In genomic region chr4:97479388-97479787, GRCh38 we compare ENCODE assay signal across 33 cellular contexts.
"Had no signal": no experiment of that assay in that cellular context is flagged by ENCODE, and none has a peak within 500 bp of the region (broad histone marks: within the 10 kb centered on the region; RNA-seq: fewer than 3 reads in every experiment).

No MANE protein-coding gene starts in this region.

- H3K27ac ChIP-seq: adrenal gland, ascending aorta, body of pancreas, brain microvascular endothelial cell, breast epithelium, cardiac muscle cell had no signal

- ATAC-seq: activated naive CD4-positive, alpha-beta T cell treated with anti-CD3 and anti-CD28 coated beads, Interleukin-2, amount 50 U/mL, for 72 hours; activated naive CD8-positive, alpha-beta T cell treated with anti-CD3 and anti-CD28 coated beads, Interleukin-2, amount 50 U/mL, for 24 hours; activated T-cell treated with anti-CD3 and anti-CD28 coated beads, Interleukin-2, amount 50 U/mL, for 4 hours; activated T-cell treated with anti-CD3 and anti-CD28 coated beads, Interleukin-2, amount 50 U/mL, for 72 hours; activated T-helper 17 cell treated with anti-CD3 and anti-CD28 coated beads, Interleukin-2, amount 50 U/mL, for 72 hours; body of pancreas had no signal

- FAIRE-seq: astrocyte, bronchial epithelial cell, colon had no signal

- H3K4me3 ChIP-seq: adrenal gland, ascending aorta, body of pancreas, breast epithelium, cardiac muscle cell had no signal

- DNase-seq: activated effector memory CD4-positive, alpha-beta T cell treated with anti-CD3 and anti-CD28 coated beads, Interleukin-2, amount 50 U/mL, for 16 hours; activated effector memory CD4-positive, alpha-beta T cell treated with Interleukin-2 at 50 U/mL for 16 hours; activated gamma-delta T cell; activated gamma-delta T cell treated with Interleukin-2 at 50 U/mL for 16 hours; activated naive CD4-positive, alpha-beta T cell; activated naive CD4-positive, alpha-beta T cell treated with anti-CD3 and anti-CD28 coated beads for 36 hours; activated naive CD4-positive, alpha-beta T cell treated with anti-CD3 and anti-CD28 coated beads, Interleukin-2, amount 10 ng/mL, durations not matched to agents 7 days and 5 days; activated naive CD4-positive, alpha-beta T cell treated with anti-CD3 and anti-CD28 coated beads, Interleukin-2, amount 50 U/mL, for 16 hours; activated naive CD4-positive, alpha-beta T cell treated with Interleukin-2 at 50 U/mL for 16 hours; activated naive CD8-positive, alpha-beta T cell treated with anti-CD3 and anti-CD28 coated beads for 36 hours; activated naive CD8-positive, alpha-beta T cell treated with anti-CD3 and anti-CD28 coated beads, Interleukin-2, amount 10 ng/mL, durations not matched to agents 7 days and 5 days; activated naive CD8-positive, alpha-beta T cell treated with anti-CD3 and anti-CD28 coated beads, Interleukin-2, amount 50 U/mL, for 24 hours; activated T-cell treated with anti-CD3 and anti-CD28 coated beads, Interleukin-2, amount 50 U/mL, for 4 hours; activated T-cell treated with anti-CD3 and anti-CD28 coated beads, Interleukin-2, amount 50 U/mL, for 48 hours; activated T-cell treated with anti-CD3 and anti-CD28 coated beads, Interleukin-2, amount 50 U/mL, for 72 hours; adrenal gland; amniotic stem cell; amygdala; anterior cingulate cortex; aorta; body of pancreas; brain microvascular endothelial cell; caudate nucleus; central memory CD4-positive, alpha-beta T cell; cerebellar nuclear complex had no signal

- H3K36me3 ChIP-seq: adrenal gland, ascending aorta, brain microvascular endothelial cell, breast epithelium, cardiac muscle cell had no signal

- H3K9me3 ChIP-seq: adrenal gland, ascending aorta, body of pancreas, breast epithelium had no signal

- H3K4me1 ChIP-seq: adrenal gland, ascending aorta, body of pancreas, breast epithelium had no signal

- H3K27me3 ChIP-seq: adrenal gland, ascending aorta, body of pancreas, brain microvascular endothelial cell, breast epithelium, cardiac muscle cell had no signal
